In genomic region chr16:10386517-10387377, GRCh38 we compare ENCODE assay signal across 8 cellular contexts. TPM values are rescaled to one million over a fixed set of nuclear protein-coding genes. Genes with fewer than 3 reads are reported as not detected.
DNase-seq lines count a peak whose midpoint lies in the region; ATAC-seq and TF ChIP-seq lines count a peak whose summit lies in the region.

No MANE protein-coding gene starts in this region.

- H3K36me3 Mint-ChIP-seq in IgD-negative memory B cell = no peaks in the 10 kb centered on the region
- peaks cover 27% of the 10 kb centered on the region for H3K36me3 Mint-ChIP-seq in mesothelial cell of epicardium

- H3K27ac Mint-ChIP-seq in IgD-negative memory B cell (peak overlapping the region; percentile 52 to 99 (median 96)), mesothelial cell of epicardium (peak overlapping the region; percentile 98)

- DNase-seq in AG04449 (ENCODE audit: low read depth, low spot score) = no peak
- peak; percentile 8 to 17 for DNase-seq in cardiac fibroblast (ENCODE audit: low read depth in 2 of 2)
- no peak for DNase-seq in mesothelial cell of epicardium (ENCODE audit: low spot score in 2 of 2, unreplicated experiment in 2 of 2)
- no peak for DNase-seq in NCI-H2227 treated with DMSO at 0.1 percent for 48 hours (lab: John Stamatoyannopoulos, UW)
- no peak for DNase-seq in stimulated activated CD4-positive, alpha-beta T cell treated with anti-CD3 and anti-CD28 coated beads, Interleukin-4, amount 100 ng/mL, for 24 hours

- H3K4me1 Mint-ChIP-seq in IgD-negative memory B cell = peaks cover 24 to 38% (median 24%) of the 10 kb centered on the region in 3 donors
- H3K4me1 Mint-ChIP-seq in mesothelial cell of epicardium = peaks cover 25% of the 10 kb centered on the region

- ATAC-seq in HG02852 (IDR thresholded peaks at IDR 0.05; ENCODE audit: unreplicated experiment) (no peak), HG03159 (IDR thresholded peaks at IDR 0.05; ENCODE audit: unreplicated experiment) (no peak)

- no peak for TF ChIP-seq CTCF in AG04449 (IDR thresholded peaks at IDR 0.05; ENCODE audit: insufficient read depth, low read length, missing control alignments)
- no peak for TF ChIP-seq CTCF in cardiac fibroblast (IDR thresholded peaks at IDR 0.05; ENCODE audit: low read depth, low read length)
- no peak for TF ChIP-seq CTCF in mesothelial cell of epicardium (IDR thresholded peaks at IDR 0.05; ENCODE audit: unreplicated experiment)

- H3K27me3 Mint-ChIP-seq in IgD-negative memory B cell (peaks cover 2% of the 10 kb centered on the region), mesothelial cell of epicardium (ENCODE audit: low read depth) (no peaks in the 10 kb centered on the region)

- peaks cover 0 to 4% (median 0%) of the 10 kb centered on the region in 3 donors for H3K9me3 Mint-ChIP-seq in IgD-negative memory B cell
- H3K9me3 Mint-ChIP-seq in mesothelial cell of epicardium = peaks cover 7% of the 10 kb centered on the region

- H3K4me3 Mint-ChIP-seq in IgD-negative memory B cell (peak overlapping the region; percentile 85 to 99 (median 98)), mesothelial cell of epicardium (peak overlapping the region; percentile 94)

- POLR2A ChIA-PET in AG04449 (lab: Yijun Ruan, JAX) = no interaction called here

- H3K4me3 ChIP-seq in AG04449 (ENCODE audit: low read depth, low read length) (peak overlapping the region; percentile 75), cardiac fibroblast (replicated peaks in 1 of 2; ENCODE audit: low read depth in 2 of 2, low read length in 2 of 2) (peak overlapping the region; percentile 60 to 66)

- CTCF ChIA-PET in AG04449 (lab: Yijun Ruan, JAX) = interaction anchor here (1.0 kb wide), 1 partner anchor 123 kb away, joined by 3 read pairs; no protein-coding TSS in a partner anchor

RNA-seq across cellular contexts. Expression of gene ATF7IP2, which starts 0.9 kb away (rescaled TPM):
- polyA plus RNA-seq in IgD-negative memory B cell = 75.3 TPM
- total RNA-seq in mesothelial cell of epicardium = 50.5 to 50.9 TPM (median 50.6 TPM) in 3 replicates

Comparison
In these comparisons a context has a peak if more than half of its experiments do, and no peak if none do; other contexts are left out.
1. DNase-seq: peak in cardiac fibroblast (2 of 2); none in AG04449 (single experiment), mesothelial cell of epicardium (0 of 2), NCI-H2227 treated with DMSO at 0.1 percent for 48 hours (single experiment) and stimulated activated CD4-positive, alpha-beta T cell treated with anti-CD3 and anti-CD28 coated beads, Interleukin-4, amount 100 ng/mL, for 24 hours (single experiment).